8 cellular contexts compared by ENCODE assay signal in genomic region chr10:102393411-102394078, GRCh38. TPM values are rescaled to one million over a fixed set of nuclear protein-coding genes. Genes with fewer than 3 reads are reported as not detected.
DNase-seq lines count a peak whose midpoint lies in the region; ATAC-seq and TF ChIP-seq lines count a peak whose summit lies in the region.

No MANE protein-coding gene starts in this region.

- H3K27ac ChIP-seq in VCaP (peak overlapping the region; percentile 61; the same call in 1 of the 2 replicates), right cardiac atrium (ENCODE audit: low read length) (peak overlapping the region; percentile 97)

- WGBS in right cardiac atrium = 36% methylated on average over 30 of the region's 30 CpGs

- intact Hi-C loops in right cardiac atrium (cut with DNase I) = loop anchor here in 1 of 4 donors (10.0 kb wide), 1 partner anchor 191 kb away; no protein-coding TSS in a partner anchor

- DNase-seq in NCI-H1105 (lab: John Stamatoyannopoulos, UW) = peak; percentile 44
- no peak for DNase-seq in NCI-H1105 treated with DMSO at 0.1 percent for 48 hours (lab: John Stamatoyannopoulos, UW)
- no peak for DNase-seq in right cardiac atrium
- DNase-seq in stimulated activated effector memory CD8-positive, alpha-beta T cell treated with anti-CD3 and anti-CD28 coated beads, Interleukin-12 subunit alpha, Interleukin-12 subunit beta, amount 100 ng/mL, for 72 hours (ENCODE audit: low spot score in 2 of 2) = no peak
- no peak for DNase-seq in activated CD4-positive, CD25-positive, alpha-beta regulatory T cell treated with anti-CD3 and anti-CD28 coated beads, Interleukin-2, amount 50 U/mL, for 72 hours

- H3K4me1 ChIP-seq in right cardiac atrium (ENCODE audit: control insufficient read depth, insufficient read depth, low read length) = peaks cover 2% of the 10 kb centered on the region

- H3K27ac Mint-ChIP-seq in stimulated activated effector memory CD8-positive, alpha-beta T cell treated with anti-CD3 and anti-CD28 coated beads, Interleukin-12 subunit alpha, Interleukin-12 subunit beta, amount 100 ng/mL, for 72 hours = peak overlapping the region; percentile 98

- TF ChIP-seq CTCF in VCaP (conservative IDR thresholded peaks at IDR 0.05) = peak; percentile 96

- H3K27me3 ChIP-seq in right cardiac atrium (ENCODE audit: control insufficient read depth, insufficient read depth) = no peaks in the 10 kb centered on the region

- H3K9me3 Mint-ChIP-seq in stimulated activated effector memory CD8-positive, alpha-beta T cell treated with anti-CD3 and anti-CD28 coated beads, Interleukin-12 subunit alpha, Interleukin-12 subunit beta, amount 100 ng/mL, for 72 hours = no peaks in the 10 kb centered on the region

- H3K4me1 Mint-ChIP-seq in stimulated activated effector memory CD8-positive, alpha-beta T cell treated with anti-CD3 and anti-CD28 coated beads, Interleukin-12 subunit alpha, Interleukin-12 subunit beta, amount 100 ng/mL, for 72 hours = peaks cover 38% of the 10 kb centered on the region

- H3K36me3 Mint-ChIP-seq in stimulated activated effector memory CD8-positive, alpha-beta T cell treated with anti-CD3 and anti-CD28 coated beads, Interleukin-12 subunit alpha, Interleukin-12 subunit beta, amount 100 ng/mL, for 72 hours = peaks cover 42% of the 10 kb centered on the region

- H3K9me3 ChIP-seq in right cardiac atrium (ENCODE audit: control insufficient read depth, low read length) = no peaks in the 10 kb centered on the region

- H3K4me3 ChIP-seq in right cardiac atrium (ENCODE audit: low read length) = peak overlapping the region; percentile 78

- H3K4me3 Mint-ChIP-seq in stimulated activated effector memory CD8-positive, alpha-beta T cell treated with anti-CD3 and anti-CD28 coated beads, Interleukin-12 subunit alpha, Interleukin-12 subunit beta, amount 100 ng/mL, for 72 hours = peak overlapping the region; percentile 91

- no peak for ATAC-seq in right cardiac atrium
- no peak for ATAC-seq in stimulated activated effector memory CD8-positive, alpha-beta T cell treated with anti-CD3 and anti-CD28 coated beads, Interleukin-12 subunit alpha, Interleukin-12 subunit beta, amount 100 ng/mL, for 72 hours
- no peak for ATAC-seq in HG03175 (IDR thresholded peaks at IDR 0.05; ENCODE audit: unreplicated experiment)
- ATAC-seq in GM18907 (IDR thresholded peaks at IDR 0.05; ENCODE audit: unreplicated experiment) = no peak

RNA-seq across cellular contexts. Expression of gene NFKB2, which starts 2.0 kb away (rescaled TPM):
- 10 to 100 TPM in 3 of 4 donors, 1 to 10 TPM in 1; 9.3 to 18.2 (median 15.3) TPM for total RNA-seq in right cardiac atrium
- polyA plus RNA-seq in right cardiac atrium = 9.7 TPM

RNA-seq across cellular contexts. Expression of gene PSD, which starts 25.0 kb away (rescaled TPM):
- total RNA-seq in right cardiac atrium = 1 to 10 TPM; 4.6 to 9.4 (median 6.6) TPM
- 5.7 TPM for polyA plus RNA-seq in right cardiac atrium

RNA-seq across cellular contexts. Expression of gene FBXL15, which starts 27.1 kb away (rescaled TPM):
- total RNA-seq in right cardiac atrium = 10 to 100 TPM; 14.0 to 15.6 (median 14.4) TPM
- polyA plus RNA-seq in right cardiac atrium = 14.4 TPM

RNA-seq across cellular contexts. Expression of gene CUEDC2, which starts 38.8 kb away (rescaled TPM):
- 10 to 100 TPM; 68.7 to 78.6 (median 71.6) TPM for total RNA-seq in right cardiac atrium
- polyA plus RNA-seq in right cardiac atrium = 94.6 TPM

RNA-seq across cellular contexts. Expression of gene C10orf95, which starts 57.8 kb away (rescaled TPM):
- not detected for total RNA-seq in right cardiac atrium
- 0.09 TPM for polyA plus RNA-seq in right cardiac atrium
